In the genomic region with DNA sequence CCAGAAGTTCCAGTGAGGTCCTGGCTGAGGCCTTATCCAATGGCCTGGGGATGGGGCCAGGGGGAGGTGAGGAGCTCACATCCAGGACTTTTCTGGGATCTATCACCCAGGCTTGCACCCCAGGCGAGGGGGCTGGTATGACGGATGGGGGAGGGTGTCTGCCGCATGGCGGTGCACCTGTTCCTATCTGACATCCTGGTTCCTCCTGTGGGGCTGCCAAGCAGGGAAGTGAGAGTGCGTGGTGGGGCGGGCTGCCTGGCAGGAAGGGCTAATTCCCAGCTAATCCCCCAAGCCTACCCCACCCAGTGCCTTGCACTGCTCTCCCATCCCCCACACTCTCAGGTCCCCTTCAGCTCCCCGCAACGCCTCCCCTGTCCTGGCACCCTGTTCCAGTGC, we compare ENCODE assay signal across 2 cellular contexts.
A peak's percentile ranks its signal among the peaks of the same experiment; 100 is the strongest.
TF ChIP-seq lines count a peak whose summit lies in the region.

No MANE protein-coding gene starts in this region.

TF ChIP-seq in GM12878, 131 proteins besides CTCF, POLR2A, EP300 and RAD21:
- TF ChIP-seq, protein P1, sequence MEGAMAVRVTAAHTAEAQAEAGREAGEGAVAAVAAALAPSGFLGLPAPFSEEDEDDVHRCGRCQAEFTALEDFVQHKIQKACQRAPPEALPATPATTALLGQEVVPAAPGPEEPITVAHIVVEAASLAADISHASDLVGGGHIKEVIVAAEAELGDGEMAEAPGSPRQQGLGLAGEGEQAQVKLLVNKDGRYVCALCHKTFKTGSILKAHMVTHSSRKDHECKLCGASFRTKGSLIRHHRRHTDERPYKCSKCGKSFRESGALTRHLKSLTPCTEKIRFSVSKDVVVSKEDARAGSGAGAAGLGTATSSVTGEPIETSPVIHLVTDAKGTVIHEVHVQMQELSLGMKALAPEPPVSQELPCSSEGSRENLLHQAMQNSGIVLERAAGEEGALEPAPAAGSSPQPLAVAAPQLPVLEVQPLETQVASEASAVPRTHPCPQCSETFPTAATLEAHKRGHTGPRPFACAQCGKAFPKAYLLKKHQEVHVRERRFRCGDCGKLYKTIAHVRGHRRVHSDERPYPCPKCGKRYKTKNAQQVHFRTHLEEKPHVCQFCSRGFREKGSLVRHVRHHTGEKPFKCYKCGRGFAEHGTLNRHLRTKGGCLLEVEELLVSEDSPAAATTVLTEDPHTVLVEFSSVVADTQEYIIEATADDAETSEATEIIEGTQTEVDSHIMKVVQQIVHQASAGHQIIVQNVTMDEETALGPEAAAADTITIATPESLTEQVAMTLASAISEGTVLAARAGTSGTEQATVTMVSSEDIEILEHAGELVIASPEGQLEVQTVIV (IDR thresholded peaks at IDR 0.05; ENCODE audit: borderline replicate concordance, partially characterized antibody): no peak
- TF ChIP-seq SPI1 (IDR thresholded peaks at IDR 0.05; ENCODE audit: borderline replicate concordance, insufficient read depth, low read depth, low read length): peak; percentile 30; the same call in 1 of the 2 replicates
- TF ChIP-seq CBFB (IDR thresholded peaks at IDR 0.05; ENCODE audit: low read depth): no peak
- TF ChIP-seq, protein P2, sequence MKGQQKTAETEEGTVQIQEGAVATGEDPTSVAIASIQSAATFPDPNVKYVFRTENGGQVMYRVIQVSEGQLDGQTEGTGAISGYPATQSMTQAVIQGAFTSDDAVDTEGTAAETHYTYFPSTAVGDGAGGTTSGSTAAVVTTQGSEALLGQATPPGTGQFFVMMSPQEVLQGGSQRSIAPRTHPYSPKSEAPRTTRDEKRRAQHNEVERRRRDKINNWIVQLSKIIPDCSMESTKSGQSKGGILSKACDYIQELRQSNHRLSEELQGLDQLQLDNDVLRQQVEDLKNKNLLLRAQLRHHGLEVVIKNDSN (IDR thresholded peaks at IDR 0.05; ENCODE audit: borderline replicate concordance, extremely low read length, insufficient read depth, low read depth, low read length): no peak
- TF ChIP-seq, protein P3, sequence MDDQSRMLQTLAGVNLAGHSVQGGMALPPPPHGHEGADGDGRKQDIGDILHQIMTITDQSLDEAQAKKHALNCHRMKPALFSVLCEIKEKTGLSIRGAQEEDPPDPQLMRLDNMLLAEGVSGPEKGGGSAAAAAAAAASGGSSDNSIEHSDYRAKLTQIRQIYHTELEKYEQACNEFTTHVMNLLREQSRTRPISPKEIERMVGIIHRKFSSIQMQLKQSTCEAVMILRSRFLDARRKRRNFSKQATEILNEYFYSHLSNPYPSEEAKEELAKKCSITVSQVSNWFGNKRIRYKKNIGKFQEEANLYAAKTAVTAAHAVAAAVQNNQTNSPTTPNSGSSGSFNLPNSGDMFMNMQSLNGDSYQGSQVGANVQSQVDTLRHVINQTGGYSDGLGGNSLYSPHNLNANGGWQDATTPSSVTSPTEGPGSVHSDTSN (IDR thresholded peaks at IDR 0.05; ENCODE audit: insufficient replicate concordance, low read depth, low read length): no peak

TF ChIP-seq in SK-N-SH treated with all-trans-retinoic acid at 6 μM for 48 hours, 23 proteins besides CTCF, POLR2A, EP300 and RAD21 (continued from another document):
- TF ChIP-seq, protein P4, sequence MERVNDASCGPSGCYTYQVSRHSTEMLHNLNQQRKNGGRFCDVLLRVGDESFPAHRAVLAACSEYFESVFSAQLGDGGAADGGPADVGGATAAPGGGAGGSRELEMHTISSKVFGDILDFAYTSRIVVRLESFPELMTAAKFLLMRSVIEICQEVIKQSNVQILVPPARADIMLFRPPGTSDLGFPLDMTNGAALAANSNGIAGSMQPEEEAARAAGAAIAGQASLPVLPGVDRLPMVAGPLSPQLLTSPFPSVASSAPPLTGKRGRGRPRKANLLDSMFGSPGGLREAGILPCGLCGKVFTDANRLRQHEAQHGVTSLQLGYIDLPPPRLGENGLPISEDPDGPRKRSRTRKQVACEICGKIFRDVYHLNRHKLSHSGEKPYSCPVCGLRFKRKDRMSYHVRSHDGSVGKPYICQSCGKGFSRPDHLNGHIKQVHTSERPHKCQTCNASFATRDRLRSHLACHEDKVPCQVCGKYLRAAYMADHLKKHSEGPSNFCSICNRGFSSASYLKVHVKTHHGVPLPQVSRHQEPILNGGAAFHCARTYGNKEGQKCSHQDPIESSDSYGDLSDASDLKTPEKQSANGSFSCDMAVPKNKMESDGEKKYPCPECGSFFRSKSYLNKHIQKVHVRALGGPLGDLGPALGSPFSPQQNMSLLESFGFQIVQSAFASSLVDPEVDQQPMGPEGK (CRISPR knock-in tag; IDR thresholded peaks at IDR 0.05; ENCODE audit: borderline replicate concordance): no peak
- TF ChIP-seq ZNF8 (CRISPR knock-in tag; IDR thresholded peaks at IDR 0.05): no peak
- no peak for TF ChIP-seq ESRRG (CRISPR knock-in tag; IDR thresholded peaks at IDR 0.05)
- no peak for TF ChIP-seq RARB (CRISPR knock-in tag; IDR thresholded peaks at IDR 0.05)
- TF ChIP-seq ZFP3 (CRISPR knock-in tag; IDR thresholded peaks at IDR 0.05): no peak
- no peak for TF ChIP-seq ZNF565 (CRISPR knock-in tag; conservative IDR thresholded peaks at IDR 0.05; ENCODE audit: low read depth)
- no peak for TF ChIP-seq SNAI2 (CRISPR knock-in tag; IDR thresholded peaks at IDR 0.05)
- TF ChIP-seq, protein P5, sequence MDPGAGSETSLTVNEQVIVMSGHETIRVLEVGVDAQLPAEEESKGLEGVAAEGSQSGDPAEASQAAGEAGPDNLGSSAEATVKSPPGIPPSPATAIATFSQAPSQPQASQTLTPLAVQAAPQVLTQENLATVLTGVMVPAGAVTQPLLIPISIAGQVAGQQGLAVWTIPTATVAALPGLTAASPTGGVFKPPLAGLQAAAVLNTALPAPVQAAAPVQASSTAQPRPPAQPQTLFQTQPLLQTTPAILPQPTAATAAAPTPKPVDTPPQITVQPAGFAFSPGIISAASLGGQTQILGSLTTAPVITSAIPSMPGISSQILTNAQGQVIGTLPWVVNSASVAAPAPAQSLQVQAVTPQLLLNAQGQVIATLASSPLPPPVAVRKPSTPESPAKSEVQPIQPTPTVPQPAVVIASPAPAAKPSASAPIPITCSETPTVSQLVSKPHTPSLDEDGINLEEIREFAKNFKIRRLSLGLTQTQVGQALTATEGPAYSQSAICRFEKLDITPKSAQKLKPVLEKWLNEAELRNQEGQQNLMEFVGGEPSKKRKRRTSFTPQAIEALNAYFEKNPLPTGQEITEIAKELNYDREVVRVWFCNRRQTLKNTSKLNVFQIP (CRISPR knock-in tag; IDR thresholded peaks at IDR 0.05; ENCODE audit: borderline replicate concordance, low read depth): no peak
- no peak for TF ChIP-seq CSDC2 (CRISPR knock-in tag; IDR thresholded peaks at IDR 0.05)
- TF ChIP-seq PPARA (CRISPR knock-in tag; IDR thresholded peaks at IDR 0.05; ENCODE audit: borderline replicate concordance): no peak
- no peak for TF ChIP-seq ISL1 (CRISPR knock-in tag; IDR thresholded peaks at IDR 0.05)
- TF ChIP-seq, protein P6, sequence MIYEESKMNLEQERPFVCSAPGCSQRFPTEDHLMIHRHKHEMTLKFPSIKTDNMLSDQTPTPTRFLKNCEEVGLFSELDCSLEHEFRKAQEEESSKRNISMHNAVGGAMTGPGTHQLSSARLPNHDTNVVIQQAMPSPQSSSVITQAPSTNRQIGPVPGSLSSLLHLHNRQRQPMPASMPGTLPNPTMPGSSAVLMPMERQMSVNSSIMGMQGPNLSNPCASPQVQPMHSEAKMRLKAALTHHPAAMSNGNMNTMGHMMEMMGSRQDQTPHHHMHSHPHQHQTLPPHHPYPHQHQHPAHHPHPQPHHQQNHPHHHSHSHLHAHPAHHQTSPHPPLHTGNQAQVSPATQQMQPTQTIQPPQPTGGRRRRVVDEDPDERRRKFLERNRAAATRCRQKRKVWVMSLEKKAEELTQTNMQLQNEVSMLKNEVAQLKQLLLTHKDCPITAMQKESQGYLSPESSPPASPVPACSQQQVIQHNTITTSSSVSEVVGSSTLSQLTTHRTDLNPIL (CRISPR knock-in tag; IDR thresholded peaks at IDR 0.05; ENCODE audit: low read depth): no peak
- TF ChIP-seq, protein P7, sequence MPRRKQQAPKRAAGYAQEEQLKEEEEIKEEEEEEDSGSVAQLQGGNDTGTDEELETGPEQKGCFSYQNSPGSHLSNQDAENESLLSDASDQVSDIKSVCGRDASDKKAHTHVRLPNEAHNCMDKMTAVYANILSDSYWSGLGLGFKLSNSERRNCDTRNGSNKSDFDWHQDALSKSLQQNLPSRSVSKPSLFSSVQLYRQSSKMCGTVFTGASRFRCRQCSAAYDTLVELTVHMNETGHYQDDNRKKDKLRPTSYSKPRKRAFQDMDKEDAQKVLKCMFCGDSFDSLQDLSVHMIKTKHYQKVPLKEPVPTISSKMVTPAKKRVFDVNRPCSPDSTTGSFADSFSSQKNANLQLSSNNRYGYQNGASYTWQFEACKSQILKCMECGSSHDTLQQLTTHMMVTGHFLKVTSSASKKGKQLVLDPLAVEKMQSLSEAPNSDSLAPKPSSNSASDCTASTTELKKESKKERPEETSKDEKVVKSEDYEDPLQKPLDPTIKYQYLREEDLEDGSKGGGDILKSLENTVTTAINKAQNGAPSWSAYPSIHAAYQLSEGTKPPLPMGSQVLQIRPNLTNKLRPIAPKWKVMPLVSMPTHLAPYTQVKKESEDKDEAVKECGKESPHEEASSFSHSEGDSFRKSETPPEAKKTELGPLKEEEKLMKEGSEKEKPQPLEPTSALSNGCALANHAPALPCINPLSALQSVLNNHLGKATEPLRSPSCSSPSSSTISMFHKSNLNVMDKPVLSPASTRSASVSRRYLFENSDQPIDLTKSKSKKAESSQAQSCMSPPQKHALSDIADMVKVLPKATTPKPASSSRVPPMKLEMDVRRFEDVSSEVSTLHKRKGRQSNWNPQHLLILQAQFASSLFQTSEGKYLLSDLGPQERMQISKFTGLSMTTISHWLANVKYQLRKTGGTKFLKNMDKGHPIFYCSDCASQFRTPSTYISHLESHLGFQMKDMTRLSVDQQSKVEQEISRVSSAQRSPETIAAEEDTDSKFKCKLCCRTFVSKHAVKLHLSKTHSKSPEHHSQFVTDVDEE (CRISPR knock-in tag; IDR thresholded peaks at IDR 0.05): no peak
- no peak for TF ChIP-seq TCF4 (CRISPR knock-in tag; IDR thresholded peaks at IDR 0.05; ENCODE audit: borderline replicate concordance)
